Comparison of ENCODE assay signal across 10 cellular contexts in genomic region chr14:75522919-75523318, GRCh38. TPM values are rescaled to one million over a fixed set of nuclear protein-coding genes. Genes with fewer than 3 reads are reported as not detected.
A peak's percentile ranks its signal among the peaks of the same experiment; 100 is the strongest.
DNase-seq lines count a peak whose midpoint lies in the region; ATAC-seq and TF ChIP-seq lines count a peak whose summit lies in the region.
"Had no signal": no experiment of that assay in that cellular context is flagged by ENCODE, and none has a peak within 500 bp of the region (broad histone marks: within the 10 kb centered on the region; RNA-seq: fewer than 3 reads in every experiment).

No MANE protein-coding gene starts in this region.

- H3K79me2 ChIP-seq in DND-41 (ENCODE audit: insufficient read depth, low read length) = no peaks in the 10 kb centered on the region

- H3K36me3 ChIP-seq in DND-41 (ENCODE audit: insufficient read depth, low read length) (no peaks in the 10 kb centered on the region), psoas muscle (ENCODE audit: insufficient read depth in 1 of 2, low read depth in 1 of 2) (no peaks in the 10 kb centered on the region)

- WGBS in psoas muscle, 3 donors = 68 to 86% (median 85%) methylated on average over 1 of the region's 1 CpG

- no peak for ATAC-seq in DND-41 (ENCODE audit: insufficient read depth, low read depth)
- ATAC-seq in psoas muscle = no peak

- H2AFZ ChIP-seq in DND-41 (ENCODE audit: low read depth, low read length) = peak overlapping the region; percentile 90

- TF ChIP-seq CTCF in DND-41 (IDR thresholded peaks at IDR 0.05; ENCODE audit: borderline replicate concordance, extremely low read depth, low read length, poor library complexity, severe bottlenecking) = no peak
- TF ChIP-seq CTCF in psoas muscle (IDR thresholded peaks at IDR 0.05) = no peak

- peak overlapping the region; percentile 19 to 63; a peak in 3 of 4 replicates for H3K4me3 ChIP-seq in DND-41 (ENCODE audit: low read depth in 1 of 2, low read length in 2 of 2)
- H3K4me3 ChIP-seq in Jurkat, Clone E6-1 (ENCODE audit: low read length) = peak overlapping the region; percentile 59
- H3K4me3 ChIP-seq in psoas muscle = peak overlapping the region; percentile 44

- intact Hi-C loops in psoas muscle (cut with DNase I) = no loop called here

- DNase-seq in DND-41 (no peak), caudate nucleus (lab: John Stamatoyannopoulos, UW) (peak in 17 of 61 donors; percentile 4 to 80 (median 26)), psoas muscle (no peak), NCI-H446 treated with DMSO at 0.1 percent for 48 hours (lab: John Stamatoyannopoulos, UW) (no peak), EL (no peak), NCI-H1930 (lab: John Stamatoyannopoulos, UW) (no peak), NCI-H2171 treated with DMSO at 0.1 percent for 48 hours (lab: John Stamatoyannopoulos, UW) (no peak)
- no peak for DNase-seq in Jurkat, Clone E6-1 (ENCODE audit: low read depth, low spot score)
- DNase-seq: islet precursor cell had no signal

- no peaks in the 10 kb centered on the region for H3K27me3 ChIP-seq in DND-41 (ENCODE audit: insufficient read depth, low read length, poor library complexity)
- H3K27me3 ChIP-seq in psoas muscle (ENCODE audit: insufficient read depth in 3 of 3, low read length in 2 of 3) = no peaks in the 10 kb centered on the region

- H4K20me1 ChIP-seq in DND-41 (ENCODE audit: insufficient read depth, low read length) = no peaks in the 10 kb centered on the region

- H3K4me2 ChIP-seq in DND-41 (ENCODE audit: insufficient read depth, low read length) = peak overlapping the region; percentile 89

- H3K4me1 ChIP-seq in DND-41 (ENCODE audit: insufficient read depth, low read length) = peaks cover 33% of the 10 kb centered on the region
- H3K4me1 ChIP-seq in psoas muscle = no peaks in the 10 kb centered on the region

- H3K9me3 ChIP-seq in DND-41 (ENCODE audit: insufficient read depth, low read length, severe bottlenecking) (no peaks in the 10 kb centered on the region), psoas muscle (no peaks in the 10 kb centered on the region)

- H3K27ac ChIP-seq in DND-41 (ENCODE audit: low read length) (peak overlapping the region; percentile 72; the same call in 1 of the 2 replicates), caudate nucleus (ENCODE audit: low read depth, low read length) (peak overlapping the region; percentile 65), psoas muscle (no peak overlapping the region)

- H3K9ac ChIP-seq in DND-41 (ENCODE audit: low read depth, low read length) = peak overlapping the region; percentile 50; the same call in 1 of the 2 replicates

RNA-seq across cellular contexts. Expression of gene BATF, which starts 0.7 kb away (rescaled TPM):
- 29.7 TPM for polyA plus RNA-seq in Jurkat, Clone E6-1 (2012; ENCODE audit: insufficient read depth, insufficient read length)
- total RNA-seq in psoas muscle = under 1 TPM in 3 of 4 donors, not detected in 1; 0.58 to 0.77 (median 0.76) TPM
- under 1 TPM; 0.29 to 0.86 (median 0.70) TPM for polyA plus RNA-seq in psoas muscle
- total RNA-seq: Daoy had no signal

RNA-seq across cellular contexts. Expression of gene FLVCR2, which starts 55.5 kb away (rescaled TPM):
- polyA plus RNA-seq in Jurkat, Clone E6-1 (2012; ENCODE audit: insufficient read depth, insufficient read length) = not detected
- 1 to 10 TPM in 3 of 4 donors, under 1 TPM in 1; 0.71 to 9.4 (median 5.7) TPM for total RNA-seq in psoas muscle
- 1 to 10 TPM; 2.5 to 9.8 (median 4.2) TPM for polyA plus RNA-seq in psoas muscle
